In genomic region chr3:126081618-126082333, GRCh38 we compare ENCODE assay signal across 9 cellular contexts. TPM values are rescaled to one million over a fixed set of nuclear protein-coding genes. Genes with fewer than 3 reads are reported as not detected.
DNase-seq lines count a peak whose midpoint lies in the region; ATAC-seq and TF ChIP-seq lines count a peak whose summit lies in the region.
"Had no signal": no experiment of that assay in that cellular context is flagged by ENCODE, and none has a peak within 500 bp of the region (broad histone marks: within the 10 kb centered on the region; RNA-seq: fewer than 3 reads in every experiment).

No MANE protein-coding gene starts in this region.

- H3K36me3 ChIP-seq in CD4-positive, CD25-positive, alpha-beta regulatory T cell (ENCODE audit: control insufficient read depth, insufficient read depth, low read length) = no peaks in the 10 kb centered on the region
- no peaks in the 10 kb centered on the region for H3K36me3 ChIP-seq in effector memory CD4-positive, alpha-beta T cell (ENCODE audit: control insufficient read depth, insufficient read depth, low read length)
- H3K36me3 ChIP-seq: upper lobe of left lung had no signal

- H3K18ac ChIP-seq in H9 (ENCODE audit: insufficient read length, low read depth, low read length) = no peak overlapping the region

- TF ChIP-seq CTCF in H9 (conservative IDR thresholded peaks at IDR 0.05) (peak; percentile 55), VCaP (conservative IDR thresholded peaks at IDR 0.05) (peak; percentile 52)

- no peaks in the 10 kb centered on the region for H3K27me3 ChIP-seq in CD4-positive, CD25-positive, alpha-beta regulatory T cell (ENCODE audit: control insufficient read depth, insufficient read depth, low read length)
- no peaks in the 10 kb centered on the region for H3K27me3 ChIP-seq in H9 (ENCODE audit: insufficient read depth, low read length)
- no peaks in the 10 kb centered on the region for H3K27me3 ChIP-seq in effector memory CD4-positive, alpha-beta T cell (replicated peaks; ENCODE audit: control insufficient read depth, insufficient read depth, low read length, poor library complexity, severe bottlenecking)
- H3K27me3 ChIP-seq: upper lobe of left lung had no signal

- H4K20me1 ChIP-seq in H9 (ENCODE audit: control insufficient read depth, insufficient read depth, insufficient read length) = no peaks in the 10 kb centered on the region

- peaks cover 15 to 43% (median 23%) of the 10 kb centered on the region in 4 donors for H3K4me1 Mint-ChIP-seq in CD4-positive, CD25-positive, alpha-beta regulatory T cell
- H3K4me1 Mint-ChIP-seq in H9 = peaks cover 9 to 21% of the 10 kb centered on the region in 2 experiments

- no CpG with 5 or more reads among the region's 9 CpGs for WGBS in H9 (ENCODE audit: extremely low coverage, insufficient read length, low lambda C conversion rate)

- no peak overlapping the region for H2BK120ac ChIP-seq in H9 (ENCODE audit: low read depth, low read length, poor library complexity, severe bottlenecking)

- no peak overlapping the region for H2BK20ac ChIP-seq in H9 (ENCODE audit: low read depth, low read length, poor library complexity, severe bottlenecking)

- H3K9me3 Mint-ChIP-seq in CD4-positive, CD25-positive, alpha-beta regulatory T cell = peaks cover 0 to 3% (median 0%) of the 10 kb centered on the region in 7 donors
- H3K9me3 Mint-ChIP-seq in H9 = peaks cover 17 to 20% of the 10 kb centered on the region in 2 experiments

- no peak overlapping the region for H3K4me3 ChIP-seq in CD4-positive, CD25-positive, alpha-beta regulatory T cell (ENCODE audit: low read depth, low read length)
- no peak overlapping the region for H3K4me3 ChIP-seq in effector memory CD4-positive, alpha-beta T cell (ENCODE audit: insufficient read depth, low read depth, low read length, poor library complexity, severe bottlenecking)
- H3K4me3 ChIP-seq: upper lobe of left lung had no signal

- no peak overlapping the region for H3T11ph ChIP-seq in H9 (ENCODE audit: low read length)

- H3K79me1 ChIP-seq in H9 (ENCODE audit: insufficient read depth, low read depth, low read length, poor library complexity, severe bottlenecking) = peaks cover 3% of the 10 kb centered on the region

- DNase-seq in CD4-positive, CD25-positive, alpha-beta regulatory T cell = peak in 1 of 3 donors; percentile 31
- DNase-seq in H9 (no peak), islet precursor cell (peak; percentile 81), NCI-H2029 (lab: John Stamatoyannopoulos, UW) (no peak), left lobe of liver (ENCODE audit: low spot score) (no peak)
- DNase-seq in effector memory CD4-positive, alpha-beta T cell = no peak

- H3K56ac ChIP-seq in H9 (ENCODE audit: insufficient read length, low read depth, low read length) = no peak overlapping the region

- no peak overlapping the region for H4K8ac ChIP-seq in H9 (replicated peaks; ENCODE audit: insufficient read length, low read depth, low read length)

- H3K9ac ChIP-seq in H9 (ENCODE audit: extremely low read depth, insufficient read length, low read length) = no peak overlapping the region

- no peak overlapping the region for H3K4me2 ChIP-seq in H9 (ENCODE audit: insufficient read depth, insufficient read length, low read length)

- peak overlapping the region in 1 of 3 donors; percentile 38 for H3K27ac Mint-ChIP-seq in CD4-positive, CD25-positive, alpha-beta regulatory T cell
- no peak overlapping the region for H3K27ac Mint-ChIP-seq in H9

- no peaks in the 10 kb centered on the region for H3K27me3 Mint-ChIP-seq in CD4-positive, CD25-positive, alpha-beta regulatory T cell
- no peaks in the 10 kb centered on the region for H3K27me3 Mint-ChIP-seq in H9 (ENCODE audit: low read depth)

- H3K14ac ChIP-seq in H9 (ENCODE audit: insufficient read depth, low read length) = no peak overlapping the region

- no peak for ATAC-seq in CD4-positive, CD25-positive, alpha-beta regulatory T cell (ENCODE audit: low read depth in 2 of 2)
- ATAC-seq in left lobe of liver (no peak), GM19035 (IDR thresholded peaks at IDR 0.05; ENCODE audit: unreplicated experiment) (no peak)

- peak overlapping the region; percentile 11 to 63 (median 46) for H3K4me3 Mint-ChIP-seq in CD4-positive, CD25-positive, alpha-beta regulatory T cell
- H3K4me3 Mint-ChIP-seq in H9 = no peak overlapping the region

- H3K23me2 ChIP-seq in H9 (ENCODE audit: insufficient read length, low read depth, low read length, poor library complexity, severe bottlenecking) = peaks cover 3% of the 10 kb centered on the region

- H3K36me3 Mint-ChIP-seq in CD4-positive, CD25-positive, alpha-beta regulatory T cell = peaks cover 3% of the 10 kb centered on the region
- H3K36me3 Mint-ChIP-seq in H9 (ENCODE audit: insufficient read depth in 1 of 3, low read depth in 3 of 3) = peaks cover 2 to 27% (median 16%) of the 10 kb centered on the region in 3 experiments; a peak in 6 of 7 replicates

- no peak overlapping the region for H2BK15ac ChIP-seq in H9 (ENCODE audit: low read depth, low read length)

- no peak overlapping the region for H4K5ac ChIP-seq in H9 (ENCODE audit: insufficient read length, low read depth, low read length)

- H3K4me1 ChIP-seq in CD4-positive, CD25-positive, alpha-beta regulatory T cell (ENCODE audit: control insufficient read depth, insufficient read depth, low read length, poor library complexity, severe bottlenecking) = peaks cover 16% of the 10 kb centered on the region
- no peaks in the 10 kb centered on the region for H3K4me1 ChIP-seq in H9 (ENCODE audit: insufficient read depth, low read length)
- peaks cover 6% of the 10 kb centered on the region for H3K4me1 ChIP-seq in effector memory CD4-positive, alpha-beta T cell (ENCODE audit: control insufficient read depth, insufficient read depth, low read length, poor library complexity, severe bottlenecking)

- no peak overlapping the region for H3K23ac ChIP-seq in H9 (ENCODE audit: insufficient read length, low read depth, low read length)

- no peak overlapping the region for H2BK5ac ChIP-seq in H9 (ENCODE audit: insufficient read length, low read length)

- H2AFZ ChIP-seq in H9 (ENCODE audit: low read length) = no peak overlapping the region

- no peak overlapping the region for H2BK12ac ChIP-seq in H9 (ENCODE audit: insufficient read length, low read depth, low read length)

- no peaks in the 10 kb centered on the region for H3K9me3 ChIP-seq in CD4-positive, CD25-positive, alpha-beta regulatory T cell (ENCODE audit: control insufficient read depth in 2 of 2, low read length in 2 of 2)
- H3K9me3 ChIP-seq in H9 (ENCODE audit: control insufficient read depth, low read depth, low read length) = no peaks in the 10 kb centered on the region
- no peaks in the 10 kb centered on the region for H3K9me3 ChIP-seq in effector memory CD4-positive, alpha-beta T cell (ENCODE audit: control insufficient read depth, low read length)
- H3K9me3 ChIP-seq: upper lobe of left lung had no signal

- H2AK5ac ChIP-seq in H9 (ENCODE audit: insufficient read length, low read length) = no peak overlapping the region

- H3K4ac ChIP-seq in H9 (ENCODE audit: low read depth, low read length) = no peak overlapping the region

- H3K79me2 ChIP-seq in H9 (ENCODE audit: insufficient read depth, low read length) = no peaks in the 10 kb centered on the region

- no peak overlapping the region for H3K27ac ChIP-seq in CD4-positive, CD25-positive, alpha-beta regulatory T cell (ENCODE audit: insufficient read depth, low read length, poor library complexity, severe bottlenecking)
- H3K27ac ChIP-seq in H9 (ENCODE audit: insufficient read length, low read depth, low read length) (no peak overlapping the region), VCaP (no peak overlapping the region)
- H3K27ac ChIP-seq in effector memory CD4-positive, alpha-beta T cell (ENCODE audit: insufficient read depth, low read length, poor library complexity, severe bottlenecking) = no peak overlapping the region

- H4K91ac ChIP-seq in H9 (ENCODE audit: insufficient read length, low read depth, low read length) = no peak overlapping the region

RNA-seq across cellular contexts. Expression of gene SLC41A3, which starts 2.1 kb away (rescaled TPM):
- 40.3 TPM for total RNA-seq in CD4-positive, CD25-positive, alpha-beta regulatory T cell
- polyA plus RNA-seq in CD4-positive, CD25-positive, alpha-beta regulatory T cell = 10 to 100 TPM; 31.2 to 51.3 (median 38.2) TPM
- total RNA-seq in H9 (2021) (35.5 and 37.3 TPM in 2 replicates), left lobe of liver (15.7 TPM)

Comparison
In these comparisons a context has a peak if more than half of its experiments do, and no peak if none do; other contexts are left out.
1. H3K4me3 Mint-ChIP-seq: peak in CD4-positive, CD25-positive, alpha-beta regulatory T cell (4 of 4); none in H9 (0 of 2).